Comparison of ENCODE assay signal across 1 cellular context in genomic region chr12:110091136-110091711, GRCh38.
TF ChIP-seq lines count a peak whose summit lies in the region.

No MANE protein-coding gene starts in this region.

TF ChIP-seq in HepG2, 621 proteins besides CTCF, POLR2A, EP300 and RAD21 (continued from another document and continues in another):
- no peak for TF ChIP-seq ZBTB40 (IDR thresholded peaks at IDR 0.05)
- TF ChIP-seq ZBTB40 (CRISPR knock-in tag; IDR thresholded peaks at IDR 0.05) = peak; percentile 78; the same call in 1 of the 2 replicates
- peak; percentile 43 for TF ChIP-seq KAT2B (IDR thresholded peaks at IDR 0.05; ENCODE audit: borderline replicate concordance, low read depth, low read length)
- TF ChIP-seq ZFP62 (CRISPR knock-in tag; IDR thresholded peaks at IDR 0.05) = no peak
- no peak for TF ChIP-seq NFIB (CRISPR knock-in tag; IDR thresholded peaks at IDR 0.05; ENCODE audit: borderline replicate concordance)
- TF ChIP-seq ZKSCAN8 (CRISPR knock-in tag; IDR thresholded peaks at IDR 0.05; ENCODE audit: borderline replicate concordance) = no peak
- TF ChIP-seq TCF12 (IDR thresholded peaks at IDR 0.05) = no peak
- peak; percentile 73; the same call in 1 of the 2 replicates for TF ChIP-seq TCF12 (CRISPR knock-in tag; IDR thresholded peaks at IDR 0.05)
- peak; percentile 36; the same call in 1 of the 2 replicates for TF ChIP-seq HNF1A (IDR thresholded peaks at IDR 0.05; ENCODE audit: low read depth)
- peak; percentile 58; the same call in 1 of the 2 replicates for TF ChIP-seq HNF1A (CRISPR knock-in tag; IDR thresholded peaks at IDR 0.05; ENCODE audit: borderline replicate concordance)
- TF ChIP-seq JUNB (CRISPR knock-in tag; IDR thresholded peaks at IDR 0.05; ENCODE audit: borderline replicate concordance) = no peak
- TF ChIP-seq ZNF317 (CRISPR knock-in tag; IDR thresholded peaks at IDR 0.05) = 0 out of 2 replicates have a peak, but pooled peaks have one; percentile 26
- peak; percentile 78; the same call in 1 of the 2 replicates for TF ChIP-seq HDAC2 (CRISPR knock-in tag; IDR thresholded peaks at IDR 0.05)
- no peak for TF ChIP-seq ZNF883 (CRISPR knock-in tag; IDR thresholded peaks at IDR 0.05; ENCODE audit: not compliant biosample characterization)
- no peak for TF ChIP-seq ZNF768 (CRISPR knock-in tag; IDR thresholded peaks at IDR 0.05)
- no peak for TF ChIP-seq CHD4 (IDR thresholded peaks at IDR 0.05; ENCODE audit: borderline replicate concordance, low read length)
- no peak; the same call in 1 of the 2 replicates for TF ChIP-seq ZNF556 (CRISPR knock-in tag; IDR thresholded peaks at IDR 0.05; ENCODE audit: borderline replicate concordance)
- TF ChIP-seq, protein P1, sequence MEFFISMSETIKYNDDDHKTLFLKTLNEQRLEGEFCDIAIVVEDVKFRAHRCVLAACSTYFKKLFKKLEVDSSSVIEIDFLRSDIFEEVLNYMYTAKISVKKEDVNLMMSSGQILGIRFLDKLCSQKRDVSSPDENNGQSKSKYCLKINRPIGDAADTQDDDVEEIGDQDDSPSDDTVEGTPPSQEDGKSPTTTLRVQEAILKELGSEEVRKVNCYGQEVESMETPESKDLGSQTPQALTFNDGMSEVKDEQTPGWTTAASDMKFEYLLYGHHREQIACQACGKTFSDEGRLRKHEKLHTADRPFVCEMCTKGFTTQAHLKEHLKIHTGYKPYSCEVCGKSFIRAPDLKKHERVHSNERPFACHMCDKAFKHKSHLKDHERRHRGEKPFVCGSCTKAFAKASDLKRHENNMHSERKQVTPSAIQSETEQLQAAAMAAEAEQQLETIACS (CRISPR knock-in tag; IDR thresholded peaks at IDR 0.05) = no peak
- peak; percentile 30; the same call in 1 of the 2 replicates for TF ChIP-seq ATF7 (IDR thresholded peaks at IDR 0.05)
- TF ChIP-seq ATF7 (CRISPR knock-in tag; IDR thresholded peaks at IDR 0.05) = peak; percentile 77; the same call in 1 of the 2 replicates
- TF ChIP-seq FOSL2 (CRISPR knock-in tag; IDR thresholded peaks at IDR 0.05) = peak; percentile 63
- TF ChIP-seq, protein P2, sequence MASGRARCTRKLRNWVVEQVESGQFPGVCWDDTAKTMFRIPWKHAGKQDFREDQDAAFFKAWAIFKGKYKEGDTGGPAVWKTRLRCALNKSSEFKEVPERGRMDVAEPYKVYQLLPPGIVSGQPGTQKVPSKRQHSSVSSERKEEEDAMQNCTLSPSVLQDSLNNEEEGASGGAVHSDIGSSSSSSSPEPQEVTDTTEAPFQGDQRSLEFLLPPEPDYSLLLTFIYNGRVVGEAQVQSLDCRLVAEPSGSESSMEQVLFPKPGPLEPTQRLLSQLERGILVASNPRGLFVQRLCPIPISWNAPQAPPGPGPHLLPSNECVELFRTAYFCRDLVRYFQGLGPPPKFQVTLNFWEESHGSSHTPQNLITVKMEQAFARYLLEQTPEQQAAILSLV (CRISPR knock-in tag; IDR thresholded peaks at IDR 0.05; ENCODE audit: borderline replicate concordance) = 0 out of 2 replicates have a peak, but pooled peaks have one; percentile 25
- TF ChIP-seq SAP130 (CRISPR knock-in tag; IDR thresholded peaks at IDR 0.05; ENCODE audit: low read depth) = peak; percentile 64
- TF ChIP-seq MIXL1 (CRISPR knock-in tag; IDR thresholded peaks at IDR 0.05) = peak; percentile 50; the same call in 1 of the 2 replicates
- peak; percentile 87 for TF ChIP-seq ISL2 (CRISPR knock-in tag; IDR thresholded peaks at IDR 0.05)
- peak; percentile 86 for TF ChIP-seq ZNF503 (CRISPR knock-in tag; IDR thresholded peaks at IDR 0.05)
- no peak for TF ChIP-seq AHDC1 (CRISPR knock-in tag; IDR thresholded peaks at IDR 0.05; ENCODE audit: borderline replicate concordance)
- no peak for TF ChIP-seq MLX (CRISPR knock-in tag; IDR thresholded peaks at IDR 0.05)
- TF ChIP-seq TEAD3 (CRISPR knock-in tag; optimal IDR thresholded peaks at IDR 0.05; ENCODE audit: borderline replicate concordance) = peak; percentile 96
- TF ChIP-seq ZNF569 (CRISPR knock-in tag; IDR thresholded peaks at IDR 0.05; ENCODE audit: borderline replicate concordance) = no peak
- no peak for TF ChIP-seq KLF11 (CRISPR knock-in tag; IDR thresholded peaks at IDR 0.05)
